In the genomic region with DNA sequence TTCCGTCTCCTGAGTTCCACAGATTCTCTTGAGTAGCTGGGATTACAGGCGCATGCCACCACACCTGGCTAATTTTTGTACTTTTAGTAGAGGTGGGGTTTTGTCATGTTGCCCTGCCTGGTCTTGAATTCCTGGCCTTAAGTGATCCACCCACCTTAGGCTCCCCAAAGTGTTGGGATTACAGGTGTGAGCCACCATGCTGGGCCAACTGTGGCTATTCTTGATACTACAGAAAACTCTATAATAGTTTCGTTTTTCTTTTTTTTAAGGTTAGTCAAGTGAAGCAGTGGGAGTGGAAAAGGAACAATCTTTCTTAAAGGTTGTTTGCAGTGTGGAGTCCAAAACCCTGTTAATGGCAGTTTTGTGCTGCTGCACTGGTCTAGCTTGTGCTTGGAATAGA, we compare ENCODE assay signal across 8 cellular contexts.
"Had no signal": no experiment of that assay in that cellular context is flagged by ENCODE, and none has a peak within 500 bp of the region (broad histone marks: within the 10 kb centered on the region; RNA-seq: fewer than 3 reads in every experiment).

No MANE protein-coding gene starts in this region.

- H3K4me3 ChIP-seq: GM23248, GM23338, HAP-1 had no signal

- H3K4me2 ChIP-seq: GM23338 had no signal

- H3K36me3 ChIP-seq: HAP-1 had no signal

- H3K27ac ChIP-seq: GM23248 had no signal

- H3K4me1 ChIP-seq: HAP-1 had no signal

- ATAC-seq: GM23338, HCT116 had no signal

- H3K9me3 ChIP-seq: HAP-1 had no signal

- H3K9ac ChIP-seq: GM23248 had no signal

- H2AFZ ChIP-seq: GM23248, GM23338 had no signal

- DNase-seq: GM23248, H7, H9, HCEC 1CT, HFFc6 had no signal
